In genomic region chr10:43344051-43344450, GRCh38 we compare ENCODE assay signal across 15 cellular contexts. TPM values are rescaled to one million over a fixed set of nuclear protein-coding genes. Genes with fewer than 3 reads are reported as not detected.
DNase-seq lines count a peak whose midpoint lies in the region; ATAC-seq and TF ChIP-seq lines count a peak whose summit lies in the region.
"Had no signal": no experiment of that assay in that cellular context is flagged by ENCODE, and none has a peak within 500 bp of the region (broad histone marks: within the 10 kb centered on the region; RNA-seq: fewer than 3 reads in every experiment).

No MANE protein-coding gene starts in this region.

- peaks cover 7% of the 10 kb centered on the region for H3K27me3 Mint-ChIP-seq in WTC11 (ENCODE audit: low read depth)
- peaks cover 8 to 18% of the 10 kb centered on the region in 2 donors for H3K27me3 Mint-ChIP-seq in CD8-positive, alpha-beta memory T cell

- no TSS peak for BruUV-seq in HCT116 (replicated peaks; lab: Mats Ljungman, UMichigan)

- no peak overlapping the region for H3K4me3 Mint-ChIP-seq in WTC11
- no peak overlapping the region for H3K4me3 Mint-ChIP-seq in CD8-positive, alpha-beta memory T cell

- no peak for TF ChIP-seq CTCF in HCT116 (IDR thresholded peaks at IDR 0.05 in 2 of 3, conservative IDR thresholded peaks at IDR 0.05 in 1 of 3; ENCODE audit: borderline replicate concordance in 1 of 3, insufficient read depth in 1 of 3, low read depth in 2 of 3, low read length in 2 of 3)
- TF ChIP-seq CTCF in WTC11 (IDR thresholded peaks at IDR 0.05): no peak
- no peak for TF ChIP-seq CTCF in mucosa of descending colon (IDR thresholded peaks at IDR 0.05)
- TF ChIP-seq CTCF in gastrocnemius medialis (IDR thresholded peaks at IDR 0.05 in 4 of 5, conservative IDR thresholded peaks at IDR 0.05 in 1 of 5): no peak

- no peaks in the 10 kb centered on the region for H3K9me3 Mint-ChIP-seq in WTC11
- no peaks in the 10 kb centered on the region for H3K9me3 Mint-ChIP-seq in CD8-positive, alpha-beta memory T cell

- H3K4me2 ChIP-seq in HCT116 (ENCODE audit: low read length): peak overlapping the region; percentile 47
- H3K4me2 ChIP-seq: BLaER1 had no signal

- H3K36me3 Mint-ChIP-seq in WTC11: no peaks in the 10 kb centered on the region
- H3K36me3 Mint-ChIP-seq in CD8-positive, alpha-beta memory T cell: peaks cover 0 to 3% (median 0%) of the 10 kb centered on the region in 3 donors

- no peaks in the 10 kb centered on the region for H4K20me1 ChIP-seq in HCT116 (ENCODE audit: insufficient read depth)
- H4K20me1 ChIP-seq: BLaER1 had no signal

- H3K4me3 ChIP-seq in HCT116 (replicated peaks in 1 of 2; ENCODE audit: low read depth in 1 of 2, low read length in 2 of 2): no peak overlapping the region
- no peak overlapping the region for H3K4me3 ChIP-seq in mucosa of descending colon
- H3K4me3 ChIP-seq in gastrocnemius medialis: no peak overlapping the region
- no peak overlapping the region for H3K4me3 ChIP-seq in CD8-positive, alpha-beta memory T cell (ENCODE audit: low read length)
- H3K4me3 ChIP-seq: BLaER1 had no signal

- in situ Hi-C loops in gastrocnemius medialis (cut with MboI; ENCODE audit: low sequenced_read_pairs in 4 of 4): no loop called here

- RAD21 ChIA-PET in HCT116 (lab: Charles Lee; ENCODE audit: low non-redundant PET in 1 of 2, low total read pairs in 2 of 2, uncharacterized antibody in 2 of 2, unreplicated experiment in 2 of 2): interaction anchor here in 1 of 2 experiments (0.5 kb wide), 1 partner anchor 49 kb away, joined by 3 read pairs; no protein-coding TSS in a partner anchor

- intact Hi-C loops in HCT116 (cut with micrococcal nuclease) (no loop called here), mucosa of descending colon (cut with DNase I, micrococcal nuclease) (loop anchor here in 1 of 2 donors (10.0 kb wide), 1 partner anchor 49 kb away; no protein-coding TSS in a partner anchor), gastrocnemius medialis (cut with DNase I; ENCODE audit: low total_unique reads) (no loop called here)

- no peaks in the 10 kb centered on the region for H3K27me3 ChIP-seq in HCT116 (ENCODE audit: insufficient read depth, low read length)
- H3K27me3 ChIP-seq in gastrocnemius medialis: no peaks in the 10 kb centered on the region
- no peaks in the 10 kb centered on the region for H3K27me3 ChIP-seq in CD8-positive, alpha-beta memory T cell (ENCODE audit: insufficient read depth, low read length, poor library complexity, severe bottlenecking)
- H3K27me3 ChIP-seq: BLaER1 had no signal

- H2AFZ ChIP-seq in HCT116 (ENCODE audit: low read depth, low read length, poor library complexity, severe bottlenecking): no peak overlapping the region

- H3K4me1 ChIP-seq in HCT116 (ENCODE audit: control insufficient read depth in 1 of 2, insufficient read depth in 2 of 2, low read length in 2 of 2) (peaks cover 16 to 50% of the 10 kb centered on the region in 2 experiments), mucosa of descending colon (ENCODE audit: low read depth) (no peaks in the 10 kb centered on the region), gastrocnemius medialis (no peaks in the 10 kb centered on the region)
- H3K4me1 ChIP-seq in CD8-positive, alpha-beta memory T cell (ENCODE audit: insufficient read depth, low read length): peaks cover 11% of the 10 kb centered on the region

- H3K27ac ChIP-seq in HCT116 (ENCODE audit: low read depth, low read length) (peak overlapping the region; percentile 10; the same call in 1 of the 2 replicates), gastrocnemius medialis (no peak overlapping the region)
- H3K27ac ChIP-seq in CD8-positive, alpha-beta memory T cell (ENCODE audit: low read depth, low read length): no peak overlapping the region
- H3K27ac ChIP-seq: BLaER1 had no signal

- H3K36me3 ChIP-seq in HCT116 (ENCODE audit: control insufficient read depth in 1 of 2, insufficient read depth in 2 of 2, low read length in 2 of 2): no peaks in the 10 kb centered on the region
- H3K36me3 ChIP-seq in mucosa of descending colon (ENCODE audit: low read depth): no peaks in the 10 kb centered on the region
- no peaks in the 10 kb centered on the region for H3K36me3 ChIP-seq in gastrocnemius medialis
- no peaks in the 10 kb centered on the region for H3K36me3 ChIP-seq in CD8-positive, alpha-beta memory T cell (ENCODE audit: insufficient read depth, low read length)
- H3K36me3 ChIP-seq: BLaER1 had no signal

- H3K9me2 ChIP-seq in HCT116 (ENCODE audit: insufficient read depth): no peaks in the 10 kb centered on the region

- ATAC-seq in HCT116 (peak; percentile 16; the same call in 1 of the 2 replicates), WTC11 (no peak), mucosa of descending colon (peak; percentile 49), gastrocnemius medialis (no peak)

- no peak overlapping the region for H3K9ac ChIP-seq in HCT116 (ENCODE audit: low read length)
- H3K9ac ChIP-seq: BLaER1 had no signal

- H3K79me2 ChIP-seq in HCT116 (ENCODE audit: insufficient read depth, low read length): no peaks in the 10 kb centered on the region

- peaks cover 14% of the 10 kb centered on the region for H3K4me1 Mint-ChIP-seq in WTC11
- peaks cover 19 to 26% (median 20%) of the 10 kb centered on the region in 3 donors for H3K4me1 Mint-ChIP-seq in CD8-positive, alpha-beta memory T cell

- H3K27ac Mint-ChIP-seq in WTC11: peak overlapping the region; percentile 70; the same call in 1 of the 2 replicates
- H3K27ac Mint-ChIP-seq in CD8-positive, alpha-beta memory T cell: peak overlapping the region in 2 of 8 donors; percentile 11 to 33

- H3K9me3 ChIP-seq in HCT116 (ENCODE audit: control insufficient read depth in 1 of 2, insufficient read depth in 1 of 2, low read depth in 1 of 2, low read length in 2 of 2): no peaks in the 10 kb centered on the region
- no peaks in the 10 kb centered on the region for H3K9me3 ChIP-seq in mucosa of descending colon
- H3K9me3 ChIP-seq in gastrocnemius medialis: no peaks in the 10 kb centered on the region
- H3K9me3 ChIP-seq in CD8-positive, alpha-beta memory T cell (ENCODE audit: low read length): no peaks in the 10 kb centered on the region
- H3K9me3 ChIP-seq: BLaER1 had no signal

- POLR2A ChIA-PET in HCT116 (lab: Charles Lee) (no interaction called here), WTC11 (lab: Charles Lee) (interaction anchor here (1.5 kb wide), 1 partner anchor 22 kb away, joined by 4 read pairs; no protein-coding TSS in a partner anchor)
- POLR2A ChIA-PET in CD8-positive, alpha-beta memory T cell (lab: Charles Lee): interaction anchor here (0.6 kb wide), 1 partner anchor 36 kb away, joined by 5 read pairs; no protein-coding TSS in a partner anchor

- TF ChIP-seq RAD21 in HCT116 (IDR thresholded peaks at IDR 0.05; ENCODE audit: low read depth): no peak

- CTCF ChIA-PET in HCT116 (lab: Charles Lee): no interaction called here
- CTCF ChIA-PET in WTC11 (lab: Charles Lee): interaction anchor here (1.2 to 2.4 kb wide), 2 partner anchors 51 to 139 kb away, joined by 3 to 10 read pairs; no protein-coding TSS in a partner anchor
- CTCF ChIA-PET in CD8-positive, alpha-beta memory T cell (lab: Charles Lee): interaction anchor here (0.9 to 2.0 kb wide), 4 partner anchors 20 to 81 kb away, joined by 3 to 9 read pairs (median 6); no protein-coding TSS in a partner anchor

- TF ChIP-seq POLR2A in HCT116 (IDR thresholded peaks at IDR 0.05; ENCODE audit: borderline replicate concordance, extremely low read depth, insufficient read depth, insufficient read length) (no peak), gastrocnemius medialis (IDR thresholded peaks at IDR 0.05) (no peak)

- DNase-seq in AG08395 (ENCODE audit: low spot score) (peak; percentile 22), HCT116 (ENCODE audit: low read depth, low spot score) (no peak), WTC11 (ENCODE audit: low spot score) (no peak), mucosa of descending colon (no peak), gastrocnemius medialis (no peak), NOMO-1 (lab: John Stamatoyannopoulos, UW; ENCODE audit: unreplicated experiment in 2 of 2) (no peak)
- DNase-seq in CD8-positive, alpha-beta memory T cell: no peak
- DNase-seq: DMS 273 treated with DMSO at 0.1 percent for 48 hours, H7, Karpas-422, NCI-H1417 treated with DMSO at 0.1 percent for 48 hours, NCI-H2029 treated with DMSO at 0.1 percent for 48 hours, NCI-H69, SHP77 treated with DMSO at 0.1 percent for 48 hours had no signal

TF ChIP-seq in HCT116, 20 proteins besides CTCF, POLR2A, EP300 and RAD21:
- no peak for TF ChIP-seq TCF7L2 (IDR thresholded peaks at IDR 0.05; ENCODE audit: borderline replicate concordance, extremely low read depth, insufficient read depth, insufficient read length)
- no peak for TF ChIP-seq SIN3A (IDR thresholded peaks at IDR 0.05; ENCODE audit: low read depth)
- no peak for TF ChIP-seq CBX3 (IDR thresholded peaks at IDR 0.05; ENCODE audit: low read depth)
- TF ChIP-seq FOSL1 (IDR thresholded peaks at IDR 0.05; ENCODE audit: low read depth): peak; percentile 41; the same call in 1 of the 2 replicates
- TF ChIP-seq SP1 (IDR thresholded peaks at IDR 0.05; ENCODE audit: low read depth): peak; percentile 30; the same call in 1 of the 2 replicates

TF ChIP-seq in WTC11, 78 proteins besides CTCF, POLR2A, EP300 and RAD21 (continues in another document):
- TF ChIP-seq IRF2 (CRISPR knock-in tag; IDR thresholded peaks at IDR 0.05; ENCODE audit: borderline replicate concordance, low read depth) (no peak), NFE2L1 (CRISPR knock-in tag; IDR thresholded peaks at IDR 0.05) (no peak), NFYB (CRISPR knock-in tag; conservative IDR thresholded peaks at IDR 0.05; ENCODE audit: low read depth) (no peak), HMGA2 (CRISPR knock-in tag; IDR thresholded peaks at IDR 0.05) (no peak), ZNF121 (CRISPR knock-in tag; IDR thresholded peaks at IDR 0.05) (no peak), ELF4 (CRISPR knock-in tag; IDR thresholded peaks at IDR 0.05; ENCODE audit: low read depth) (no peak), SP1 (CRISPR knock-in tag; conservative IDR thresholded peaks at IDR 0.05) (no peak), RELA (CRISPR knock-in tag; IDR thresholded peaks at IDR 0.05; ENCODE audit: borderline replicate concordance) (no peak), GRHL2 (CRISPR knock-in tag; IDR thresholded peaks at IDR 0.05; ENCODE audit: insufficient replicate concordance, severe bottlenecking) (no peak)
- TF ChIP-seq, protein P1, sequence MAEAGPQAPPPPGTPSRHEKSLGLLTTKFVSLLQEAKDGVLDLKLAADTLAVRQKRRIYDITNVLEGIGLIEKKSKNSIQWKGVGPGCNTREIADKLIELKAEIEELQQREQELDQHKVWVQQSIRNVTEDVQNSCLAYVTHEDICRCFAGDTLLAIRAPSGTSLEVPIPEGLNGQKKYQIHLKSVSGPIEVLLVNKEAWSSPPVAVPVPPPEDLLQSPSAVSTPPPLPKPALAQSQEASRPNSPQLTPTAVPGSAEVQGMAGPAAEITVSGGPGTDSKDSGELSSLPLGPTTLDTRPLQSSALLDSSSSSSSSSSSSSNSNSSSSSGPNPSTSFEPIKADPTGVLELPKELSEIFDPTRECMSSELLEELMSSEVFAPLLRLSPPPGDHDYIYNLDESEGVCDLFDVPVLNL (CRISPR knock-in tag; IDR thresholded peaks at IDR 0.05; ENCODE audit: borderline replicate concordance, low read depth): no peak

RNA-seq across cellular contexts. Expression of gene FXYD4, which starts 27.4 kb away (rescaled TPM):
- total RNA-seq in HCT116 (2021; ENCODE audit: unreplicated experiment) (0.71 TPM), WTC11 (2021) (not detected in 3 replicates), mucosa of descending colon (not detected), gastrocnemius medialis (not detected)
- polyA plus RNA-seq in HCT116 (2012): 2.2 and 3.4 TPM in 2 replicates
- total RNA-seq in CD8-positive, alpha-beta memory T cell: not detected
- not detected for polyA plus RNA-seq in CD8-positive, alpha-beta memory T cell
- total RNA-seq: H7 had no signal

Comparison
In these comparisons a context has a peak if more than half of its experiments do, and no peak if none do; other contexts are left out.
1. ATAC-seq: peak in HCT116 (single experiment) and mucosa of descending colon (single experiment); none in WTC11 (single experiment) and gastrocnemius medialis (0 of 2).